Comparison of ENCODE assay signal across 10 cellular contexts in genomic region chr12:62267490-62267889, GRCh38. TPM values are rescaled to one million over a fixed set of nuclear protein-coding genes. Genes with fewer than 3 reads are reported as not detected.
DNase-seq lines count a peak whose midpoint lies in the region; ATAC-seq, FAIRE-seq and TF ChIP-seq lines count a peak whose summit lies in the region.
"Had no signal": no experiment of that assay in that cellular context is flagged by ENCODE, and none has a peak within 500 bp of the region (broad histone marks: within the 10 kb centered on the region; RNA-seq: fewer than 3 reads in every experiment).

No MANE protein-coding gene starts in this region.

- dilution Hi-C loops in mammary epithelial cell (cut with HindIII; ENCODE audit: low sequenced_read_pairs) = no loop called here

- peaks cover 4% of the 10 kb centered on the region for H4K20me1 ChIP-seq in mammary epithelial cell (ENCODE audit: insufficient read depth, low read length)

- no peaks in the 10 kb centered on the region for H3K36me3 ChIP-seq in mammary epithelial cell (ENCODE audit: insufficient read depth, low read length)
- H3K36me3 ChIP-seq in esophagus squamous epithelium = no peaks in the 10 kb centered on the region
- H3K36me3 ChIP-seq in suprapubic skin = no peaks in the 10 kb centered on the region

- H3K9ac ChIP-seq in mammary epithelial cell (ENCODE audit: insufficient read depth, low read length) = no peak overlapping the region

- TF ChIP-seq POLR2A in GM12891 (IDR thresholded peaks at IDR 0.05; ENCODE audit: low read depth, low read length) (no peak), esophagus squamous epithelium (IDR thresholded peaks at IDR 0.05) (no peak), suprapubic skin (IDR thresholded peaks at IDR 0.05) (no peak)

- H3K79me2 ChIP-seq in mammary epithelial cell (ENCODE audit: insufficient read depth, low read length) = peaks cover 100% of the 10 kb centered on the region

- H3K27ac ChIP-seq in mammary epithelial cell (ENCODE audit: insufficient read depth, low read depth, low read length) (no peak overlapping the region), esophagus squamous epithelium (no peak overlapping the region), suprapubic skin (no peak overlapping the region)

- in situ Hi-C loops in mammary epithelial cell (cut with MboI; ENCODE audit: low sequenced_read_pairs in 2 of 2) = no loop called here

- H3K9me3 ChIP-seq in mammary epithelial cell (replicated peaks; ENCODE audit: insufficient read depth, low read length) (no peaks in the 10 kb centered on the region), esophagus squamous epithelium (no peaks in the 10 kb centered on the region), suprapubic skin (no peaks in the 10 kb centered on the region)

- H3K27me3 ChIP-seq in mammary epithelial cell (ENCODE audit: insufficient read depth, low read length) = no peaks in the 10 kb centered on the region
- no peaks in the 10 kb centered on the region for H3K27me3 ChIP-seq in esophagus squamous epithelium
- H3K27me3 ChIP-seq in suprapubic skin = no peaks in the 10 kb centered on the region

- H3K4me1 ChIP-seq in mammary epithelial cell (ENCODE audit: insufficient read depth, low read length) (peaks cover 20% of the 10 kb centered on the region), esophagus squamous epithelium (peaks cover 0 to 84% (median 22%) of the 10 kb centered on the region in 3 donors), suprapubic skin (peaks cover 49% of the 10 kb centered on the region)

- DNase-seq in GM12891 (ENCODE audit: insufficient read length, low spot score) = no peak
- DNase-seq in mammary epithelial cell = no peak
- no peak for DNase-seq in DMS79 (lab: John Stamatoyannopoulos, UW)
- no peak for DNase-seq in esophagus squamous epithelium (lab: John Stamatoyannopoulos, UW)
- DNase-seq in A172 (ENCODE audit: low spot score) = no peak
- no peak for DNase-seq in suprapubic skin (ENCODE audit: low spot score in 2 of 2)
- DNase-seq: KG1, NCI-H524 treated with DMSO at 0.1 percent for 48 hours had no signal

- TF ChIP-seq EP300 in suprapubic skin (IDR thresholded peaks at IDR 0.05) = no peak

- TF ChIP-seq CTCF in mammary epithelial cell (conservative IDR thresholded peaks at IDR 0.05 in 1 of 2, IDR thresholded peaks at IDR 0.05 in 1 of 2; ENCODE audit: extremely low read depth in 1 of 2, insufficient read depth in 1 of 2, low read depth in 1 of 2, low read length in 2 of 2) = no peak
- TF ChIP-seq CTCF in esophagus squamous epithelium (IDR thresholded peaks at IDR 0.05) = no peak
- no peak for TF ChIP-seq CTCF in suprapubic skin (IDR thresholded peaks at IDR 0.05)

- peak overlapping the region; percentile 6 for H3K4me2 ChIP-seq in mammary epithelial cell (ENCODE audit: insufficient read depth, low read depth, low read length)

- CTCF ChIA-PET in mammary epithelial cell (lab: Charles Lee; ENCODE audit: low non-redundant PET) = no interaction called here

- peak; percentile 68 for FAIRE-seq in GM12891 (lab: Jason Lieb, UNC)

- H3K4me3 ChIP-seq in mammary epithelial cell (replicated peaks in 1 of 3; ENCODE audit: insufficient read depth in 1 of 3, low read depth in 2 of 3, low read length in 3 of 3) (no peak overlapping the region), esophagus squamous epithelium (no peak overlapping the region), suprapubic skin (no peak overlapping the region)

- no TSS peak for BruUV-seq in mammary epithelial cell (replicated peaks; lab: Mats Ljungman, UMichigan)

- no peak overlapping the region for H2AFZ ChIP-seq in mammary epithelial cell (ENCODE audit: low read depth, low read length)

- ATAC-seq in GM19043 (IDR thresholded peaks at IDR 0.05; ENCODE audit: low read depth, unreplicated experiment) (peak; percentile 49), HG03139 (IDR thresholded peaks at IDR 0.05; ENCODE audit: unreplicated experiment) (peak; percentile 45)

- WGBS in mammary epithelial cell (ENCODE audit: low coverage, missing lambda C conversion rate) = 100% methylated on average over 1 of the region's 1 CpG
- WGBS in esophagus squamous epithelium, 2 donors = 55 to 77% methylated on average over 1 of the region's 1 CpG
- WGBS in suprapubic skin = 59% methylated on average over 1 of the region's 1 CpG

- intact Hi-C loops in mammary epithelial cell (cut with micrococcal nuclease) (no loop called here), esophagus squamous epithelium (cut with DNase I) (no loop called here)

TF ChIP-seq in GM12891, 5 proteins besides CTCF, POLR2A, EP300 and RAD21:
- no peak for TF ChIP-seq POLR2AphosphoS5 (IDR thresholded peaks at IDR 0.05; ENCODE audit: low read depth, low read length)
- no peak for TF ChIP-seq POU2F2 (IDR thresholded peaks at IDR 0.05; ENCODE audit: low read depth, low read length)
- TF ChIP-seq TAF1 (IDR thresholded peaks at IDR 0.05; ENCODE audit: low read depth, low read length) = no peak

RNA-seq across cellular contexts. Expression of gene USP15, which starts 7.3 kb away (rescaled TPM):
- polyA plus RNA-seq in GM12891 (2012; ENCODE audit: low read depth, missing spikeins) = 39.4 TPM
- total RNA-seq in mammary epithelial cell = 10 to 100 TPM; 59.2 to 62.0 TPM
- polyA plus RNA-seq in mammary epithelial cell = 35.3 TPM
- 21.1 TPM for polyA minus RNA-seq in mammary epithelial cell
- total RNA-seq in esophagus squamous epithelium = 10 to 100 TPM; 26.4 to 72.0 (median 63.8) TPM
- total RNA-seq in A172 (2014; rRNA removed; shearing (Covaris generic)) = 28.4 and 43.3 TPM in 2 replicates
- 100 to 1,000 TPM in 1 of 4 donors, 10 to 100 TPM in 3; 59.1 to 141 (median 80.6) TPM for total RNA-seq in suprapubic skin
